Comparison of ENCODE assay signal across 1 cellular context in the genomic region with DNA sequence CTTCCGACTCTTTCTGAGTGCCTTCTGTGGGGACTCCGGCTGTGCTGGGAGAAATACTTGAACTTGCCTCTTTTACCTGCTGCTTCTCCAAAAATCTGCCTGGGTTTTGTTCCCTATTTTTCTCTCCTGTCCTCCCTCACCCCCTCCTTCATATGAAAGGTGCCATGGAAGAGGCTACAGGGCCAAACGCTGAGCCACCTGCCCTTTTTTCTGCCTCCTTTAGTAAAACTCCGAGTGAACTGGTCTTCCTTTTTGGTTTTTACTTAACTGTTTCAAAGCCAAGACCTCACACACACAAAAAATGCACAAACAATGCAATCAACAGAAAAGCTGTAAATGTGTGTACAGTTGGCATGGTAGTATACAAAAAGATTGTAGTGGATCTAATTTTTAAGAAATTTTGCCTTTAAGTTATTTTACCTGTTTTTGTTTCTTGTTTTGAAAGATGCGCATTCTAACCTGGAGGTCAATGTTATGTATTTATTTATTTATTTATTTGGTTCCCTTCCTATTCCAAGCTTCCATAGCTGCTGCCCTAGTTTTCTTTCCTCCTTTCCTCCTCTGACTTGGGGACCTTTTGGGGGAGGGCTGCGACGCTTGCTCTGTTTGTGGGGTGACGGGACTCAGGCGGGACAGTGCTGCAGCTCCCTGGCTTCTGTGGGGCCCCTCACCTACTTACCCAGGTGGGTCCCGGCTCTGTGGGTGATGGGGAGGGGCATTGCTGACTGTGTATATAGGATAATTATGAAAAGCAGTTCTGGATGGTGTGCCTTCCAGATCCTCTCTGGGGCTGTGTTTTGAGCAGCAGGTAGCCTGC.
TF ChIP-seq lines count a peak whose summit lies in the region.

No MANE protein-coding gene starts in this region.

TF ChIP-seq in K562, 482 proteins besides CTCF, POLR2A, EP300 and RAD21 (continued from another document and continues in another):
- 0 out of 2 replicates have a peak, but pooled peaks have one; percentile 7 for TF ChIP-seq POLR2AphosphoS5 (IDR thresholded peaks at IDR 0.05; ENCODE audit: control insufficient read depth, insufficient read depth, low read depth, low read length)
- TF ChIP-seq ZNF764 (CRISPR knock-in tag; IDR thresholded peaks at IDR 0.05; ENCODE audit: low read depth) = no peak
- TF ChIP-seq, protein P1, sequence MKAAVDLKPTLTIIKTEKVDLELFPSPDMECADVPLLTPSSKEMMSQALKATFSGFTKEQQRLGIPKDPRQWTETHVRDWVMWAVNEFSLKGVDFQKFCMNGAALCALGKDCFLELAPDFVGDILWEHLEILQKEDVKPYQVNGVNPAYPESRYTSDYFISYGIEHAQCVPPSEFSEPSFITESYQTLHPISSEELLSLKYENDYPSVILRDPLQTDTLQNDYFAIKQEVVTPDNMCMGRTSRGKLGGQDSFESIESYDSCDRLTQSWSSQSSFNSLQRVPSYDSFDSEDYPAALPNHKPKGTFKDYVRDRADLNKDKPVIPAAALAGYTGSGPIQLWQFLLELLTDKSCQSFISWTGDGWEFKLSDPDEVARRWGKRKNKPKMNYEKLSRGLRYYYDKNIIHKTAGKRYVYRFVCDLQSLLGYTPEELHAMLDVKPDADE (conservative IDR thresholded peaks at IDR 0.05; ENCODE audit: control insufficient read depth, low read depth, low read length) = no peak
- TF ChIP-seq, protein P2, sequence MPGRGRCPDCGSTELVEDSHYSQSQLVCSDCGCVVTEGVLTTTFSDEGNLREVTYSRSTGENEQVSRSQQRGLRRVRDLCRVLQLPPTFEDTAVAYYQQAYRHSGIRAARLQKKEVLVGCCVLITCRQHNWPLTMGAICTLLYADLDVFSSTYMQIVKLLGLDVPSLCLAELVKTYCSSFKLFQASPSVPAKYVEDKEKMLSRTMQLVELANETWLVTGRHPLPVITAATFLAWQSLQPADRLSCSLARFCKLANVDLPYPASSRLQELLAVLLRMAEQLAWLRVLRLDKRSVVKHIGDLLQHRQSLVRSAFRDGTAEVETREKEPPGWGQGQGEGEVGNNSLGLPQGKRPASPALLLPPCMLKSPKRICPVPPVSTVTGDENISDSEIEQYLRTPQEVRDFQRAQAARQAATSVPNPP (IDR thresholded peaks at IDR 0.05; ENCODE audit: borderline replicate concordance, insufficient read depth, insufficient read length) = no peak
- TF ChIP-seq, protein P3, sequence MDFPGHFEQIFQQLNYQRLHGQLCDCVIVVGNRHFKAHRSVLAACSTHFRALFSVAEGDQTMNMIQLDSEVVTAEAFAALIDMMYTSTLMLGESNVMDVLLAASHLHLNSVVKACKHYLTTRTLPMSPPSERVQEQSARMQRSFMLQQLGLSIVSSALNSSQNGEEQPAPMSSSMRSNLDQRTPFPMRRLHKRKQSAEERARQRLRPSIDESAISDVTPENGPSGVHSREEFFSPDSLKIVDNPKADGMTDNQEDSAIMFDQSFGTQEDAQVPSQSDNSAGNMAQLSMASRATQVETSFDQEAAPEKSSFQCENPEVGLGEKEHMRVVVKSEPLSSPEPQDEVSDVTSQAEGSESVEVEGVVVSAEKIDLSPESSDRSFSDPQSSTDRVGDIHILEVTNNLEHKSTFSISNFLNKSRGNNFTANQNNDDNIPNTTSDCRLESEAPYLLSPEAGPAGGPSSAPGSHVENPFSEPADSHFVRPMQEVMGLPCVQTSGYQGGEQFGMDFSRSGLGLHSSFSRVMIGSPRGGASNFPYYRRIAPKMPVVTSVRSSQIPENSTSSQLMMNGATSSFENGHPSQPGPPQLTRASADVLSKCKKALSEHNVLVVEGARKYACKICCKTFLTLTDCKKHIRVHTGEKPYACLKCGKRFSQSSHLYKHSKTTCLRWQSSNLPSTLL (IDR thresholded peaks at IDR 0.05) = 0 out of 2 replicates have a peak, but pooled peaks have one; percentile 22
- TF ChIP-seq KLF6 (CRISPR knock-in tag; IDR thresholded peaks at IDR 0.05; ENCODE audit: borderline replicate concordance) = 0 out of 2 replicates have a peak, but pooled peaks have one; percentile 5
- no peak for TF ChIP-seq L3MBTL2 (IDR thresholded peaks at IDR 0.05)
- TF ChIP-seq TEAD4 (IDR thresholded peaks at IDR 0.05; ENCODE audit: low read length) = peak; percentile 34
- TF ChIP-seq TEAD4 (CRISPR knock-in tag; IDR thresholded peaks at IDR 0.05; ENCODE audit: borderline replicate concordance) = no peak
- TF ChIP-seq ZC3H4 (CRISPR knock-in tag; IDR thresholded peaks at IDR 0.05; ENCODE audit: borderline replicate concordance) = peak; percentile 58; the same call in 1 of the 2 replicates
- no peak for TF ChIP-seq CC2D1A (IDR thresholded peaks at IDR 0.05)
- no peak for TF ChIP-seq MCM3 (IDR thresholded peaks at IDR 0.05)
- TF ChIP-seq MTA2 (IDR thresholded peaks at IDR 0.05; ENCODE audit: low read depth) = no peak
- TF ChIP-seq HNRNPL (IDR thresholded peaks at IDR 0.05; ENCODE audit: low read depth, low read length) = no peak
- no peak for TF ChIP-seq KAT2B (IDR thresholded peaks at IDR 0.05; ENCODE audit: low read depth, low read length)
- peak; percentile 44 for TF ChIP-seq CCNT2 (IDR thresholded peaks at IDR 0.05; ENCODE audit: borderline replicate concordance, extremely low read depth, insufficient read length, low read depth, low read length)
- peak; percentile 1; the same call in 1 of the 2 replicates for TF ChIP-seq MAFF (IDR thresholded peaks at IDR 0.05; ENCODE audit: low read length)
- no peak for TF ChIP-seq ZBTB1 (CRISPR knock-in tag; IDR thresholded peaks at IDR 0.05; ENCODE audit: borderline replicate concordance, low read depth)
- TF ChIP-seq DDX20 (tag; IDR thresholded peaks at IDR 0.05; ENCODE audit: low read depth) = no peak
- TF ChIP-seq, protein P4, sequence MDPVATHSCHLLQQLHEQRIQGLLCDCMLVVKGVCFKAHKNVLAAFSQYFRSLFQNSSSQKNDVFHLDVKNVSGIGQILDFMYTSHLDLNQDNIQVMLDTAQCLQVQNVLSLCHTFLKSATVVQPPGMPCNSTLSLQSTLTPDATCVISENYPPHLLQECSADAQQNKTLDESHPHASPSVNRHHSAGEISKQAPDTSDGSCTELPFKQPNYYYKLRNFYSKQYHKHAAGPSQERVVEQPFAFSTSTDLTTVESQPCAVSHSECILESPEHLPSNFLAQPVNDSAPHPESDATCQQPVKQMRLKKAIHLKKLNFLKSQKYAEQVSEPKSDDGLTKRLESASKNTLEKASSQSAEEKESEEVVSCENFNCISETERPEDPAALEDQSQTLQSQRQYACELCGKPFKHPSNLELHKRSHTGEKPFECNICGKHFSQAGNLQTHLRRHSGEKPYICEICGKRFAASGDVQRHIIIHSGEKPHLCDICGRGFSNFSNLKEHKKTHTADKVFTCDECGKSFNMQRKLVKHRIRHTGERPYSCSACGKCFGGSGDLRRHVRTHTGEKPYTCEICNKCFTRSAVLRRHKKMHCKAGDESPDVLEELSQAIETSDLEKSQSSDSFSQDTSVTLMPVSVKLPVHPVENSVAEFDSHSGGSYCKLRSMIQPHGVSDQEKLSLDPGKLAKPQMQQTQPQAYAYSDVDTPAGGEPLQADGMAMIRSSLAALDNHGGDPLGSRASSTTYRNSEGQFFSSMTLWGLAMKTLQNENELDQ (CRISPR knock-in tag; IDR thresholded peaks at IDR 0.05; ENCODE audit: borderline replicate concordance) = no peak
- TF ChIP-seq ARHGAP35 (IDR thresholded peaks at IDR 0.05; ENCODE audit: partially characterized antibody) = peak; percentile 24
- TF ChIP-seq, protein P5, sequence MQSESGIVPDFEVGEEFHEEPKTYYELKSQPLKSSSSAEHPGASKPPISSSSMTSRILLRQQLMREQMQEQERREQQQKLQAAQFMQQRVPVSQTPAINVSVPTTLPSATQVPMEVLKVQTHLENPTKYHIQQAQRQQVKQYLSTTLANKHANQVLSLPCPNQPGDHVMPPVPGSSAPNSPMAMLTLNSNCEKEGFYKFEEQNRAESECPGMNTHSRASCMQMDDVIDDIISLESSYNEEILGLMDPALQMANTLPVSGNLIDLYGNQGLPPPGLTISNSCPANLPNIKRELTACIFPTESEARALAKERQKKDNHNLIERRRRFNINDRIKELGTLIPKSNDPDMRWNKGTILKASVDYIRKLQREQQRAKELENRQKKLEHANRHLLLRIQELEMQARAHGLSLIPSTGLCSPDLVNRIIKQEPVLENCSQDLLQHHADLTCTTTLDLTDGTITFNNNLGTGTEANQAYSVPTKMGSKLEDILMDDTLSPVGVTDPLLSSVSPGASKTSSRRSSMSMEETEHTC (IDR thresholded peaks at IDR 0.05) = no peak
- TF ChIP-seq, protein P6, sequence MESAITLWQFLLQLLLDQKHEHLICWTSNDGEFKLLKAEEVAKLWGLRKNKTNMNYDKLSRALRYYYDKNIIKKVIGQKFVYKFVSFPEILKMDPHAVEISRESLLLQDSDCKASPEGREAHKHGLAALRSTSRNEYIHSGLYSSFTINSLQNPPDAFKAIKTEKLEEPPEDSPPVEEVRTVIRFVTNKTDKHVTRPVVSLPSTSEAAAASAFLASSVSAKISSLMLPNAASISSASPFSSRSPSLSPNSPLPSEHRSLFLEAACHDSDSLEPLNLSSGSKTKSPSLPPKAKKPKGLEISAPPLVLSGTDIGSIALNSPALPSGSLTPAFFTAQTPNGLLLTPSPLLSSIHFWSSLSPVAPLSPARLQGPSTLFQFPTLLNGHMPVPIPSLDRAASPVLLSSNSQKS (CRISPR knock-in tag; IDR thresholded peaks at IDR 0.05) = peak; percentile 65; the same call in 1 of the 2 replicates
- TF ChIP-seq, protein P7, sequence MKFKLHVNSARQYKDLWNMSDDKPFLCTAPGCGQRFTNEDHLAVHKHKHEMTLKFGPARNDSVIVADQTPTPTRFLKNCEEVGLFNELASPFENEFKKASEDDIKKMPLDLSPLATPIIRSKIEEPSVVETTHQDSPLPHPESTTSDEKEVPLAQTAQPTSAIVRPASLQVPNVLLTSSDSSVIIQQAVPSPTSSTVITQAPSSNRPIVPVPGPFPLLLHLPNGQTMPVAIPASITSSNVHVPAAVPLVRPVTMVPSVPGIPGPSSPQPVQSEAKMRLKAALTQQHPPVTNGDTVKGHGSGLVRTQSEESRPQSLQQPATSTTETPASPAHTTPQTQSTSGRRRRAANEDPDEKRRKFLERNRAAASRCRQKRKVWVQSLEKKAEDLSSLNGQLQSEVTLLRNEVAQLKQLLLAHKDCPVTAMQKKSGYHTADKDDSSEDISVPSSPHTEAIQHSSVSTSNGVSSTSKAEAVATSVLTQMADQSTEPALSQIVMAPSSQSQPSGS (CRISPR knock-in tag; IDR thresholded peaks at IDR 0.05) = no peak
- TF ChIP-seq CREB1 (IDR thresholded peaks at IDR 0.05) = no peak
- no peak for TF ChIP-seq CREB1 (CRISPR knock-in tag; IDR thresholded peaks at IDR 0.05)
- no peak for TF ChIP-seq NR2C2 (CRISPR knock-in tag; IDR thresholded peaks at IDR 0.05)
- TF ChIP-seq NR2C2 (tag; IDR thresholded peaks at IDR 0.05) = no peak
- 0 out of 2 replicates have a peak, but pooled peaks have one; percentile 23 for TF ChIP-seq ELF4 (CRISPR knock-in tag; IDR thresholded peaks at IDR 0.05)
- TF ChIP-seq ZNF584 (CRISPR knock-in tag; IDR thresholded peaks at IDR 0.05; ENCODE audit: low read depth) = no peak
- peak; percentile 59; the same call in 1 of the 2 replicates for TF ChIP-seq POLR2G (IDR thresholded peaks at IDR 0.05; ENCODE audit: low read depth, low read length)
- TF ChIP-seq MECOM (CRISPR knock-in tag; IDR thresholded peaks at IDR 0.05) = peak; percentile 68; the same call in 1 of the 2 replicates
- TF ChIP-seq, protein P8, sequence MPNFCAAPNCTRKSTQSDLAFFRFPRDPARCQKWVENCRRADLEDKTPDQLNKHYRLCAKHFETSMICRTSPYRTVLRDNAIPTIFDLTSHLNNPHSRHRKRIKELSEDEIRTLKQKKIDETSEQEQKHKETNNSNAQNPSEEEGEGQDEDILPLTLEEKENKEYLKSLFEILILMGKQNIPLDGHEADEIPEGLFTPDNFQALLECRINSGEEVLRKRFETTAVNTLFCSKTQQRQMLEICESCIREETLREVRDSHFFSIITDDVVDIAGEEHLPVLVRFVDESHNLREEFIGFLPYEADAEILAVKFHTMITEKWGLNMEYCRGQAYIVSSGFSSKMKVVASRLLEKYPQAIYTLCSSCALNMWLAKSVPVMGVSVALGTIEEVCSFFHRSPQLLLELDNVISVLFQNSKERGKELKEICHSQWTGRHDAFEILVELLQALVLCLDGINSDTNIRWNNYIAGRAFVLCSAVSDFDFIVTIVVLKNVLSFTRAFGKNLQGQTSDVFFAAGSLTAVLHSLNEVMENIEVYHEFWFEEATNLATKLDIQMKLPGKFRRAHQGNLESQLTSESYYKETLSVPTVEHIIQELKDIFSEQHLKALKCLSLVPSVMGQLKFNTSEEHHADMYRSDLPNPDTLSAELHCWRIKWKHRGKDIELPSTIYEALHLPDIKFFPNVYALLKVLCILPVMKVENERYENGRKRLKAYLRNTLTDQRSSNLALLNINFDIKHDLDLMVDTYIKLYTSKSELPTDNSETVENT (CRISPR knock-in tag; IDR thresholded peaks at IDR 0.05) = no peak
- no peak for TF ChIP-seq ZFPM2 (CRISPR knock-in tag; IDR thresholded peaks at IDR 0.05)
- TF ChIP-seq ZNF41 (CRISPR knock-in tag; conservative IDR thresholded peaks at IDR 0.05) = no peak
- TF ChIP-seq, protein P9, sequence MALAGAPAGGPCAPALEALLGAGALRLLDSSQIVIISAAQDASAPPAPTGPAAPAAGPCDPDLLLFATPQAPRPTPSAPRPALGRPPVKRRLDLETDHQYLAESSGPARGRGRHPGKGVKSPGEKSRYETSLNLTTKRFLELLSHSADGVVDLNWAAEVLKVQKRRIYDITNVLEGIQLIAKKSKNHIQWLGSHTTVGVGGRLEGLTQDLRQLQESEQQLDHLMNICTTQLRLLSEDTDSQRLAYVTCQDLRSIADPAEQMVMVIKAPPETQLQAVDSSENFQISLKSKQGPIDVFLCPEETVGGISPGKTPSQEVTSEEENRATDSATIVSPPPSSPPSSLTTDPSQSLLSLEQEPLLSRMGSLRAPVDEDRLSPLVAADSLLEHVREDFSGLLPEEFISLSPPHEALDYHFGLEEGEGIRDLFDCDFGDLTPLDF (CRISPR knock-in tag; IDR thresholded peaks at IDR 0.05) = 0 out of 2 replicates have a peak, but pooled peaks have one; percentile 46
- 0 out of 2 replicates have a peak, but pooled peaks have one; percentile 9 for TF ChIP-seq SMARCA4 (IDR thresholded peaks at IDR 0.05)
- TF ChIP-seq U2AF2 (optimal IDR thresholded peaks at IDR 0.05; ENCODE audit: low read depth, low read length) = no peak
- TF ChIP-seq ZNF384 (IDR thresholded peaks at IDR 0.05; ENCODE audit: low read depth, low read length) = no peak
- TF ChIP-seq, protein P10, sequence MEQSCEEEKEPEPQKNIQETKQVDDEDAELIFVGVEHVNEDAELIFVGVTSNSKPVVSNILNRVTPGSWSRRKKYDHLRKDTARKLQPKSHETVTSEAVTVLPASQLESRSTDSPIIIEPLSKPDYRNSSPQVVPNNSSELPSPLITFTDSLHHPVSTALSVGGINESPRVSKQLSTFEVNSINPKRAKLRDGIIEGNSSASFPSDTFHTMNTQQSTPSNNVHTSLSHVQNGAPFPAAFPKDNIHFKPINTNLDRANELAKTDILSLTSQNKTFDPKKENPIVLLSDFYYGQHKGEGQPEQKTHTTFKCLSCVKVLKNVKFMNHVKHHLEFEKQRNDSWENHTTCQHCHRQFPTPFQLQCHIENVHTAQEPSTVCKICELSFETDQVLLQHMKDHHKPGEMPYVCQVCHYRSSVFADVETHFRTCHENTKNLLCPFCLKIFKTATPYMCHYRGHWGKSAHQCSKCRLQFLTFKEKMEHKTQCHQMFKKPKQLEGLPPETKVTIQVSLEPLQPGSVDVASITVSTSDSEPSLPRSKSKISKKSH (CRISPR knock-in tag; IDR thresholded peaks at IDR 0.05) = peak; percentile 53; the same call in 1 of the 2 replicates
- peak; percentile 90 for TF ChIP-seq ZNF830 (CRISPR knock-in tag; IDR thresholded peaks at IDR 0.05)
- no peak for TF ChIP-seq ZNF586 (CRISPR knock-in tag; conservative IDR thresholded peaks at IDR 0.05)
- TF ChIP-seq RB1 (IDR thresholded peaks at IDR 0.05; ENCODE audit: low read depth) = no peak
